In the genomic region with DNA sequence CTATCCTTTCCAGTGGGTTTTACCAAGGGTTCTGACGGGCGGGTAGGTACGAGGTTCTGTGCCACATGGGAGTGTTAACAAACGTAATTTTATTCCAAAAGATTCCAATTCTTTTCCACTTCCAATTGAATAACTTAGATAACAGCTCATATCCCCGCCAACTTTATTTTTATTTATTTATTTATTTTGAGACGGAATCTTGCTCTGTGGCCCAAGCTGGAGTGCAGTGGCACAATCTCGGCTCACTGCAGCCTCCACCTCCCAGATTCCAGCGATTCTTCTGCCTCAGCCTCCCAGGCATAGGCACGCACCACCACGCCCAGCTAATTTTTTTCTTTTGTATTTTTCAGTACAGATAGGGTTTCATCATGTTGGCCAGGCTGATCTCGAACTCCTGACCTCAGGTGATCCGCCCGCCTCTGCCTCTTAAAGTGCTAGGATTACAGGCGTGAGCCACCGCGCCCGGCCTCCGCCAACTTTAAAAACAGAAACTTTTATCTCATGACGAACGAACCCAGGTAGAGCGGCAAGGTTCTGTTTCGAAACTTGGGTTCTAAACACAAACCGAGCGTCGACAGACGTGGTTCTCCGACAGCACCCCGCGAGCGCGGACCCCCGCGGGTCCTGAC, we compare ENCODE assay signal across 6 cellular contexts. TPM values are rescaled to one million over a fixed set of nuclear protein-coding genes. Genes with fewer than 3 reads are reported as not detected.
A peak's percentile ranks its signal among the peaks of the same experiment; 100 is the strongest.
DNase-seq lines count a peak whose midpoint lies in the region; ATAC-seq and TF ChIP-seq lines count a peak whose summit lies in the region.

No MANE protein-coding gene starts in this region.

- DNase-seq in heart left ventricle = no peak
- no peak for DNase-seq in Right ventricle myocardium superior
- peak; percentile 53 for DNase-seq in adipocyte (ENCODE audit: low read depth)
- no peak for DNase-seq in NCI-H1092 (lab: John Stamatoyannopoulos, UW)

- no peak for TF ChIP-seq POLR2A in heart left ventricle (IDR thresholded peaks at IDR 0.05)

- 3 to 6% (median 4%) methylated on average over 24 to 33 of the region's 33 CpGs for WGBS in heart left ventricle, 4 donors

- H3K4me3 ChIP-seq in heart left ventricle (peak overlapping the region; percentile 63 to 99 (median 80)), adipocyte (ENCODE audit: low read length) (peak overlapping the region; percentile 87), mucosa of stomach (ENCODE audit: low read length) (peak overlapping the region; percentile 71)

- H3K4me1 ChIP-seq in heart left ventricle (peaks cover 2 to 24% (median 16%) of the 10 kb centered on the region in 12 donors), adipocyte (ENCODE audit: control insufficient read depth, insufficient read depth, low read length) (peaks cover 12% of the 10 kb centered on the region), mucosa of stomach (ENCODE audit: control insufficient read depth, insufficient read depth, low read length) (peaks cover 17% of the 10 kb centered on the region)

- H3K27me3 ChIP-seq in heart left ventricle (no peaks in the 10 kb centered on the region), adipocyte (replicated peaks; ENCODE audit: control insufficient read depth, insufficient read depth, low read length) (no peaks in the 10 kb centered on the region), mucosa of stomach (ENCODE audit: control insufficient read depth, insufficient read depth, low read length) (no peaks in the 10 kb centered on the region)

- intact Hi-C loops in heart left ventricle (cut with DNase I) = loop anchor here in 3 of 10 donors (1.0 to 10.0 kb wide), 5 partner anchors 18 to 96 kb away; a partner anchor contains a TSS
- intact Hi-C loops in Right ventricle myocardium superior (cut with DNase I) = no loop called here

- H3K36me3 ChIP-seq in heart left ventricle (peaks cover 2 to 54% (median 46%) of the 10 kb centered on the region in 9 donors), adipocyte (ENCODE audit: control insufficient read depth, insufficient read depth, low read length, severe bottlenecking) (peaks cover 49% of the 10 kb centered on the region), mucosa of stomach (ENCODE audit: control insufficient read depth, insufficient read depth, low read length) (peaks cover 14% of the 10 kb centered on the region)

- H3K9ac ChIP-seq in adipocyte (ENCODE audit: low read length) (peak overlapping the region; percentile 88), mucosa of stomach (ENCODE audit: low read length) (peak overlapping the region; percentile 69)

- ATAC-seq in heart left ventricle (peak in 1 of 4 donors; percentile 0), Right ventricle myocardium superior (ENCODE audit: poor library complexity) (no peak), HG02973 (IDR thresholded peaks at IDR 0.05; ENCODE audit: unreplicated experiment) (no peak)

- no peak for TF ChIP-seq CTCF in heart left ventricle (IDR thresholded peaks at IDR 0.05)

- H3K27ac ChIP-seq in heart left ventricle = peak overlapping the region; percentile 88 to 97 (median 92)

- H3K9me3 ChIP-seq in heart left ventricle (no peaks in the 10 kb centered on the region), adipocyte (ENCODE audit: control insufficient read depth, low read length) (no peaks in the 10 kb centered on the region), mucosa of stomach (ENCODE audit: control insufficient read depth, low read length) (no peaks in the 10 kb centered on the region)

RNA-seq across cellular contexts. Expression of a gene that starts 0.6 kb away (rescaled TPM):
- total RNA-seq in heart left ventricle = 100 to 1,000 TPM in 8 of 9 donors, 10 to 100 TPM in 1; 84.6 to 178 (median 142) TPM
- polyA plus RNA-seq in heart left ventricle = 100 to 1,000 TPM; 146 to 340 TPM
- 215 TPM for total RNA-seq in Right ventricle myocardium superior

RNA-seq across cellular contexts. Expression of a gene that starts 14.5 kb away (rescaled TPM):
- total RNA-seq in heart left ventricle = under 1 TPM in 7 of 9 donors, not detected in 2; 0.12 to 0.51 (median 0.34) TPM
- polyA plus RNA-seq in heart left ventricle = under 1 TPM; 0.18 to 0.50 TPM
- 0.35 TPM for total RNA-seq in Right ventricle myocardium superior

RNA-seq across cellular contexts. Expression of a gene that starts 17.2 kb away (rescaled TPM):
- total RNA-seq in heart left ventricle = 100 to 1,000 TPM; 100 to 154 (median 120) TPM
- polyA plus RNA-seq in heart left ventricle = 100 to 1,000 TPM in 1 of 2 donors, 10 to 100 TPM in 1; 73.9 to 193 TPM
- 109 TPM for total RNA-seq in Right ventricle myocardium superior

RNA-seq across cellular contexts. Expression of a gene that starts 27.4 kb away (rescaled TPM):
- total RNA-seq in heart left ventricle = 10 to 100 TPM in 8 of 9 donors, 1 to 10 TPM in 1; 8.4 to 27.3 (median 12.7) TPM
- polyA plus RNA-seq in heart left ventricle = 10 to 100 TPM; 17.3 to 20.4 TPM
- total RNA-seq in Right ventricle myocardium superior = 13.6 TPM

RNA-seq across cellular contexts. Expression of a gene that starts 36.1 kb away (rescaled TPM):
- total RNA-seq in heart left ventricle (10 to 100 TPM; 19.6 to 44.0 (median 33.8) TPM), Right ventricle myocardium superior (34.7 TPM)
- 10 to 100 TPM; 24.6 to 31.7 TPM for polyA plus RNA-seq in heart left ventricle
